8 cellular contexts compared by ENCODE assay signal in genomic region chr13:41130356-41130755, GRCh38. TPM values are rescaled to one million over a fixed set of nuclear protein-coding genes. Genes with fewer than 3 reads are reported as not detected.
A peak's percentile ranks its signal among the peaks of the same experiment; 100 is the strongest.
DNase-seq lines count a peak whose midpoint lies in the region; ATAC-seq and TF ChIP-seq lines count a peak whose summit lies in the region.

No MANE protein-coding gene starts in this region.

- H3K4me1 ChIP-seq in PC-3 (ENCODE audit: insufficient read depth, low read length) (peaks cover 26% of the 10 kb centered on the region), rectal smooth muscle tissue (ENCODE audit: control insufficient read depth, insufficient read depth, low read length) (peaks cover 14% of the 10 kb centered on the region), tibial nerve (peaks cover 0 to 57% (median 15%) of the 10 kb centered on the region in 4 donors)
- H3K4me1 ChIP-seq in effector memory CD4-positive, alpha-beta T cell (ENCODE audit: control insufficient read depth, insufficient read depth, low read length, poor library complexity, severe bottlenecking) = peaks cover 24% of the 10 kb centered on the region

- TF ChIP-seq POLR2A in tibial nerve (IDR thresholded peaks at IDR 0.05) = no peak

- H4K20me1 ChIP-seq in PC-3 (ENCODE audit: low read length) = no peaks in the 10 kb centered on the region

- peak overlapping the region; percentile 87 for H3K4me2 ChIP-seq in PC-3 (ENCODE audit: low read length)

- intact Hi-C loops in activated CD4-positive, alpha-beta T cell treated with anti-CD3 and anti-CD28 coated beads, Interleukin-2, amount 10 ng/mL, durations not matched to agents 24 days and 14 days (cut with micrococcal nuclease) = loop anchor here (5.0 kb wide), 1 partner anchor 208 kb away; no protein-coding TSS in a partner anchor
- intact Hi-C loops in PC-3 (cut with micrococcal nuclease) = loop anchor here (10.0 kb wide), 1 partner anchor 184 kb away; the partner anchor contains the start of gene NAA16

- ATAC-seq in PC-3 (no peak), HG03565 (IDR thresholded peaks at IDR 0.05; ENCODE audit: unreplicated experiment) (no peak)

- peak overlapping the region; percentile 17 for H3K27ac Mint-ChIP-seq in activated CD4-positive, alpha-beta T cell treated with anti-CD3 and anti-CD28 coated beads, Interleukin-2, amount 10 ng/mL, durations not matched to agents 24 days and 14 days

- H3K27ac ChIP-seq in PC-3 (ENCODE audit: low read length) (no peak overlapping the region), rectal smooth muscle tissue (ENCODE audit: low read depth, low read length) (no peak overlapping the region), tibial nerve (no peak overlapping the region)
- H3K27ac ChIP-seq in effector memory CD4-positive, alpha-beta T cell (ENCODE audit: insufficient read depth, low read length, poor library complexity, severe bottlenecking) = no peak overlapping the region

- no peaks in the 10 kb centered on the region for H3K27me3 Mint-ChIP-seq in activated CD4-positive, alpha-beta T cell treated with anti-CD3 and anti-CD28 coated beads, Interleukin-2, amount 10 ng/mL, durations not matched to agents 24 days and 14 days

- H3K4me1 Mint-ChIP-seq in activated CD4-positive, alpha-beta T cell treated with anti-CD3 and anti-CD28 coated beads, Interleukin-2, amount 10 ng/mL, durations not matched to agents 24 days and 14 days = peaks cover 43% of the 10 kb centered on the region

- CTCF ChIA-PET in PC-3 (lab: Charles Lee) = no interaction called here

- no peaks in the 10 kb centered on the region for H3K27me3 ChIP-seq in PC-3 (ENCODE audit: low read length)
- H3K27me3 ChIP-seq in effector memory CD4-positive, alpha-beta T cell (replicated peaks; ENCODE audit: control insufficient read depth, insufficient read depth, low read length, poor library complexity, severe bottlenecking) = no peaks in the 10 kb centered on the region
- no peaks in the 10 kb centered on the region for H3K27me3 ChIP-seq in rectal smooth muscle tissue (ENCODE audit: control insufficient read depth, insufficient read depth, low read length)
- H3K27me3 ChIP-seq in tibial nerve = no peaks in the 10 kb centered on the region

- DNase-seq in activated CD4-positive, alpha-beta T cell treated with anti-CD3 and anti-CD28 coated beads, Interleukin-2, amount 10 ng/mL, durations not matched to agents 24 days and 14 days = peak; percentile 63
- no peak for DNase-seq in activated CD4-positive, alpha-beta T cell treated with anti-CD3 and anti-CD28 coated beads for 1 hour
- DNase-seq in PC-3 = no peak
- DNase-seq in effector memory CD4-positive, alpha-beta T cell = no peak
- no peak for DNase-seq in AG20443 (ENCODE audit: low spot score)
- DNase-seq in tibial nerve (ENCODE audit: low spot score in 2 of 2) = no peak

- H3F3A ChIP-seq in PC-3 (ENCODE audit: low read length, unreplicated experiment) = no peaks in the 10 kb centered on the region

- no peak for TF ChIP-seq EP300 in tibial nerve (IDR thresholded peaks at IDR 0.05)

- 81 to 84% methylated on average over 3 of the region's 3 CpGs for WGBS in tibial nerve, 2 donors

- no peak for TF ChIP-seq CTCF in PC-3 (conservative IDR thresholded peaks at IDR 0.05; ENCODE audit: low read depth, low read length)
- no peak for TF ChIP-seq CTCF in tibial nerve (IDR thresholded peaks at IDR 0.05)

- no TSS peak for BruUV-seq in PC-3 (replicated peaks; lab: Mats Ljungman, UMichigan)

- H3K9ac ChIP-seq in PC-3 (ENCODE audit: low read length) (no peak overlapping the region), rectal smooth muscle tissue (ENCODE audit: low read length) (no peak overlapping the region)

- no peaks in the 10 kb centered on the region; the same call in 1 of the 2 replicates for H3K36me3 ChIP-seq in PC-3 (ENCODE audit: low read depth, low read length)
- no peaks in the 10 kb centered on the region for H3K36me3 ChIP-seq in effector memory CD4-positive, alpha-beta T cell (ENCODE audit: control insufficient read depth, insufficient read depth, low read length)
- H3K36me3 ChIP-seq in rectal smooth muscle tissue (ENCODE audit: control insufficient read depth, insufficient read depth, low read length) = no peaks in the 10 kb centered on the region
- H3K36me3 ChIP-seq in tibial nerve = peaks cover 0 to 9% (median 0%) of the 10 kb centered on the region in 3 donors

- no peaks in the 10 kb centered on the region for H3K9me2 ChIP-seq in PC-3 (replicated peaks; ENCODE audit: low read length)

- peaks cover 63% of the 10 kb centered on the region for H3K79me2 ChIP-seq in PC-3 (ENCODE audit: low read length)

- peak overlapping the region; percentile 53 for H3K4me3 ChIP-seq in PC-3 (ENCODE audit: low read length)
- H3K4me3 ChIP-seq in effector memory CD4-positive, alpha-beta T cell (ENCODE audit: insufficient read depth, low read depth, low read length, poor library complexity, severe bottlenecking) = peak overlapping the region; percentile 1
- H3K4me3 ChIP-seq in rectal smooth muscle tissue (ENCODE audit: low read length) = peak overlapping the region; percentile 46
- H3K4me3 ChIP-seq in tibial nerve = peak overlapping the region in 1 of 4 donors; percentile 7

- POLR2A ChIA-PET in PC-3 (lab: Charles Lee; ENCODE audit: unreplicated experiment) = no interaction called here

- H3K4me3 Mint-ChIP-seq in activated CD4-positive, alpha-beta T cell treated with anti-CD3 and anti-CD28 coated beads, Interleukin-2, amount 10 ng/mL, durations not matched to agents 24 days and 14 days = peak overlapping the region; percentile 98

- H2AFZ ChIP-seq in PC-3 (ENCODE audit: low read length) = no peak overlapping the region

- H3K36me3 Mint-ChIP-seq in activated CD4-positive, alpha-beta T cell treated with anti-CD3 and anti-CD28 coated beads, Interleukin-2, amount 10 ng/mL, durations not matched to agents 24 days and 14 days (ENCODE audit: low read depth) = peaks cover 22% of the 10 kb centered on the region

- peaks cover 3% of the 10 kb centered on the region for H3K9me3 Mint-ChIP-seq in activated CD4-positive, alpha-beta T cell treated with anti-CD3 and anti-CD28 coated beads, Interleukin-2, amount 10 ng/mL, durations not matched to agents 24 days and 14 days

- no peaks in the 10 kb centered on the region for H3K9me3 ChIP-seq in PC-3 (ENCODE audit: low read length)
- no peaks in the 10 kb centered on the region for H3K9me3 ChIP-seq in effector memory CD4-positive, alpha-beta T cell (ENCODE audit: control insufficient read depth, low read length)
- H3K9me3 ChIP-seq in tibial nerve = no peaks in the 10 kb centered on the region

RNA-seq across cellular contexts. Expression of gene KBTBD6, which starts 2.2 kb away (rescaled TPM):
- 6.3 and 6.8 TPM in 2 replicates for total RNA-seq in activated CD4-positive, alpha-beta T cell treated with anti-CD3 and anti-CD28 coated beads, Interleukin-2, amount 10 ng/mL, durations not matched to agents 24 days and 14 days
- total RNA-seq in PC-3 (2014; rRNA removed) (4.4 and 5.1 TPM in 2 replicates), tibial nerve (10 to 100 TPM in 1 of 4 donors, 1 to 10 TPM in 3; 8.1 to 14.2 (median 9.0) TPM)
